8 cellular contexts compared by ENCODE assay signal in genomic region chr2:32627441-32627900, GRCh38. TPM values are rescaled to one million over a fixed set of nuclear protein-coding genes. Genes with fewer than 3 reads are reported as not detected.
DNase-seq lines count a peak whose midpoint lies in the region; ATAC-seq, FAIRE-seq and TF ChIP-seq lines count a peak whose summit lies in the region.

No MANE protein-coding gene starts in this region.

- H2AFZ ChIP-seq in neural cell (ENCODE audit: low read depth, low read length) = peak overlapping the region; percentile 94

- H3K36me3 ChIP-seq in BLaER1 (peaks cover 30% of the 10 kb centered on the region), neural cell (ENCODE audit: insufficient read depth, low read length) (no peaks in the 10 kb centered on the region)

- H3K4me2 ChIP-seq in BLaER1 = peak overlapping the region; percentile 87
- peak overlapping the region; percentile 91 for H3K4me2 ChIP-seq in neural cell (ENCODE audit: low read length)

- TF ChIP-seq CTCF in neural cell (IDR thresholded peaks at IDR 0.05; ENCODE audit: poor library complexity, severe bottlenecking) = peak; percentile 33

- H3F3A ChIP-seq in neural cell (ENCODE audit: insufficient read depth, low read length, poor library complexity, severe bottlenecking) = no peaks in the 10 kb centered on the region

- H3K27me3 ChIP-seq in BLaER1 (no peaks in the 10 kb centered on the region), neural cell (ENCODE audit: insufficient read depth, low read depth, low read length) (no peaks in the 10 kb centered on the region)

- DNase-seq in GM19239 (ENCODE audit: insufficient read length, low spot score) (peak; percentile 4), fibroblast of peridontal ligament (ENCODE audit: extremely low read depth) (peak; percentile 68), NCI-H524 (lab: John Stamatoyannopoulos, UW) (no peak), NCI-H187 (lab: John Stamatoyannopoulos, UW) (no peak)
- peak; percentile 37 for DNase-seq in activated CD4-positive, CD25-positive, alpha-beta regulatory T cell treated with anti-CD3 and anti-CD28 coated beads, Interleukin-2, amount 50 U/mL, for 72 hours

- no peak for TF ChIP-seq RAD21 in neural cell (conservative IDR thresholded peaks at IDR 0.05)

- H3K9ac ChIP-seq in BLaER1 (no peak overlapping the region), neural cell (ENCODE audit: low read length) (peak overlapping the region; percentile 58)

- ATAC-seq in HG03342 (IDR thresholded peaks at IDR 0.05; ENCODE audit: unreplicated experiment) = peak; percentile 26

- H3K4me3 ChIP-seq in BLaER1 (peak overlapping the region; percentile 96), neural cell (ENCODE audit: low read length) (peak overlapping the region; percentile 81)

- H4K20me1 ChIP-seq in BLaER1 (no peaks in the 10 kb centered on the region), neural cell (ENCODE audit: insufficient read depth) (no peaks in the 10 kb centered on the region)

- H3K9me3 ChIP-seq in BLaER1 (no peaks in the 10 kb centered on the region), neural cell (ENCODE audit: low read length) (no peaks in the 10 kb centered on the region)

- peaks cover 23% of the 10 kb centered on the region for H3K4me1 ChIP-seq in BLaER1

- H3K9me2 ChIP-seq in neural cell (ENCODE audit: insufficient read depth, low read length) = no peaks in the 10 kb centered on the region

- FAIRE-seq in GM19239 (lab: Jason Lieb, UNC) = no peak

- TF ChIP-seq EP300 in neural cell (conservative IDR thresholded peaks at IDR 0.05; ENCODE audit: poor library complexity, severe bottlenecking) = no peak

- H3K27ac ChIP-seq in BLaER1 = no peak overlapping the region
- H3K27ac ChIP-seq in neural cell (ENCODE audit: low read length) = peak overlapping the region; percentile 42

- no peaks in the 10 kb centered on the region for H3K79me2 ChIP-seq in neural cell (replicated peaks; ENCODE audit: insufficient read depth, low read length)

TF ChIP-seq in neural cell, 6 proteins besides CTCF, POLR2A, EP300 and RAD21:
- TF ChIP-seq TAF1 (IDR thresholded peaks at IDR 0.05; ENCODE audit: low read depth) = peak; percentile 32
- no peak for TF ChIP-seq REST (IDR thresholded peaks at IDR 0.05; ENCODE audit: borderline replicate concordance)

RNA-seq across cellular contexts. Expression of gene TTC27, which starts 0.4 kb away (rescaled TPM):
- polyA plus RNA-seq in neural cell = 7.3 and 11.1 TPM in 2 replicates
- 14.9 and 19.4 TPM in 2 replicates for polyA minus RNA-seq in neural cell

Comparison
In these comparisons a context has a peak if more than half of its experiments do, and no peak if none do; other contexts are left out.
1. DNase-seq: peak in GM19239 (single experiment), activated CD4-positive, CD25-positive, alpha-beta regulatory T cell treated with anti-CD3 and anti-CD28 coated beads, Interleukin-2, amount 50 U/mL, for 72 hours (single experiment) and fibroblast of peridontal ligament (single experiment); none in NCI-H524 (0 of 2) and NCI-H187 (0 of 2).